In genomic region chr14:95174184-95174804, GRCh38 we compare ENCODE assay signal across 1 cellular context.
TF ChIP-seq lines count a peak whose summit lies in the region.

No MANE protein-coding gene starts in this region.

TF ChIP-seq in GM12878, 131 proteins besides CTCF, POLR2A, EP300 and RAD21 (continued from another document):
- TF ChIP-seq RCOR1 (conservative IDR thresholded peaks at IDR 0.05; ENCODE audit: low read depth, low read length) = no peak
- no peak for TF ChIP-seq HCFC1 (IDR thresholded peaks at IDR 0.05; ENCODE audit: low read length)
- TF ChIP-seq CBX3 (IDR thresholded peaks at IDR 0.05; ENCODE audit: borderline replicate concordance, low read depth) = no peak
